ENCODE assay signal across 17 cellular contexts in the genomic region with DNA sequence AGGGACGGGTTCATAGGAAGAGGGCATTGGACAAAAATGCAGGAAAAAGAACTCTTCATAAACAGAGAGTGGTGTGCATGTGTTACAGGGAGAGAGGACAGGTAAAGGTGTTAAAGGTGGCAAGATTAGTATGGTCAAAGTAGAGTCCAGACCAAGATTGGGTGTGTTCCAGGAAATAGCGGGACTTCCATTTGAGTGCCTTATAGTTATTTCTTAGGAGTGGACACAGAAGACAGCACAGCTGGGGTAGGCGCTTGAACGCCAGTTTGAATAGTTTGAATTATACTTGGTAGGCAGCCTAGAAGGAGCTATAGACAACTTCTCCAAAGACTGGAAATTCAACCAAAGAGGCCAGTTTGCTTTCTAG.
"Had no signal": no experiment of that assay in that cellular context is flagged by ENCODE, and none has a peak within 500 bp of the region (broad histone marks: within the 10 kb centered on the region; RNA-seq: fewer than 3 reads in every experiment).

No MANE protein-coding gene starts in this region.

- H3K4me2 ChIP-seq: neural progenitor cell had no signal

- H3K9ac ChIP-seq: neural progenitor cell had no signal

- H3K4me1 ChIP-seq: left lung had no signal

- H3K27me3 ChIP-seq: left lung, neural progenitor cell, right lobe of liver had no signal

- H3K27ac Mint-ChIP-seq: dendritic cell treated with granulocyte-macrophage colony-stimulating factor and Interleukin-4, amounts not matched to agents 40 ng/mL and 50 ng/mL, for 4 days; neural progenitor cell; T-helper 1 cell treated with Interleukin-12 subunit alpha and Interleukin-12 subunit beta and Interleukin-4 antibody, amounts not matched to agents 30 μg/mL and 1 μg/mL, for 36 hours had no signal

- H3K4me3 Mint-ChIP-seq: dendritic cell treated with granulocyte-macrophage colony-stimulating factor and Interleukin-4, amounts not matched to agents 40 ng/mL and 50 ng/mL, for 4 days; naive B cell; neural progenitor cell; T-helper 1 cell treated with Interleukin-12 subunit alpha and Interleukin-12 subunit beta and Interleukin-4 antibody, amounts not matched to agents 30 μg/mL and 1 μg/mL, for 36 hours had no signal

- DNase-seq: activated CD4-positive, alpha-beta T cell treated with anti-CD3 and anti-CD28 coated beads, Interleukin-2, amount 50 U/mL, for 1 hour; activated CD4-positive, CD25-positive, alpha-beta regulatory T cell treated with anti-CD3 and anti-CD28 coated beads, Interleukin-2, amount 50 U/mL, for 72 hours; activated CD8-positive, alpha-beta memory T cell treated with anti-CD3 and anti-CD28 coated beads, Interleukin-2, amount 50 U/mL, for 48 hours; activated effector memory CD4-positive, alpha-beta T cell treated with anti-CD3 and anti-CD28 coated beads, Interleukin-2, amount 50 U/mL, for 16 hours; activated naive CD4-positive, alpha-beta T cell treated with anti-CD3 and anti-CD28 coated beads, Interleukin-2, amount 50 U/mL, for 16 hours; activated T-cell treated with anti-CD3 and anti-CD28 coated beads, Interleukin-2, amount 50 U/mL, for 48 hours; effector memory CD4-positive, alpha-beta T cell; hippocampal formation; left lung; mammary epithelial cell; naive B cell; right lobe of liver; stimulated activated CD4-positive, alpha-beta T cell treated with anti-CD3 and anti-CD28 coated beads, Interleukin-4, amount 100 ng/mL, for 4 hours; stimulated activated naive CD4-positive, alpha-beta T cell had no signal

- H3K9me3 ChIP-seq: left lung, right lobe of liver had no signal

- H3K36me3 ChIP-seq: left lung, right lobe of liver had no signal

- H3K27ac ChIP-seq: left lung, neural progenitor cell, right lobe of liver had no signal

- H2AFZ ChIP-seq: neural progenitor cell had no signal

- H3K4me3 ChIP-seq: left lung, neural progenitor cell, right lobe of liver had no signal

- H3K9me3 Mint-ChIP-seq: dendritic cell treated with granulocyte-macrophage colony-stimulating factor and Interleukin-4, amounts not matched to agents 40 ng/mL and 50 ng/mL, for 4 days; naive B cell; T-helper 1 cell treated with Interleukin-12 subunit alpha and Interleukin-12 subunit beta and Interleukin-4 antibody, amounts not matched to agents 30 μg/mL and 1 μg/mL, for 36 hours had no signal

- H3K27me3 Mint-ChIP-seq: dendritic cell treated with granulocyte-macrophage colony-stimulating factor and Interleukin-4, amounts not matched to agents 40 ng/mL and 50 ng/mL, for 4 days; naive B cell had no signal

- ATAC-seq: left lung had no signal
